11 cellular contexts compared by ENCODE assay signal in the genomic region with DNA sequence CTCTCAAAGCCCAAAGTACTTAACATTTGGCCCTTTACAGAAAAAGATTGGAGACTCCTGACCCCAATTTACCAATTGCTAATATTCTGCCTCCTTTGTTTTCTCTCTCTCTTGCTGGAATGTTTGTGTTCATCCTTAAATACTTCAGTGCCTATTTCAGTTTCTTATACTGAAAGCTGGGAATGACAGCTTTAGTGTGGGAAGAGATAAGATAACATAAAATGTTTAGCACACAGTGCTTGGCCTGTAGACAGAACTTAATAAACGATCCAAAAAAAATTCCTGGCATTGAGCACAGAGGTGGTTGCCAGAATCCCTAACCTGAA. TPM values are rescaled to one million over a fixed set of nuclear protein-coding genes. Genes with fewer than 3 reads are reported as not detected.
DNase-seq lines count a peak whose midpoint lies in the region; FAIRE-seq and TF ChIP-seq lines count a peak whose summit lies in the region.
"Had no signal": no experiment of that assay in that cellular context is flagged by ENCODE, and none has a peak within 500 bp of the region (broad histone marks: within the 10 kb centered on the region; RNA-seq: fewer than 3 reads in every experiment).

No MANE protein-coding gene starts in this region.

- TF ChIP-seq CTCF in coronary artery (IDR thresholded peaks at IDR 0.05) (no peak), thyroid gland (IDR thresholded peaks at IDR 0.05) (no peak), CD14-positive monocyte (IDR thresholded peaks at IDR 0.05) (no peak)

- peak overlapping the region; percentile 24 for H3K4me3 Mint-ChIP-seq in T-helper 2 cell treated with Interferon-gamma antibody and Interleukin-4, amounts not matched to agents 5 μg/mL and 100 μg/mL, for 36 hours
- H3K4me3 Mint-ChIP-seq in CD14-positive monocyte, result no peak overlapping the region

- 54 to 100% methylated on average over 1 of the region's 1 CpG for WGBS in mesodermal cell (ENCODE audit: insufficient coverage in 2 of 2), 2 experiments
- 16 to 19% methylated on average over 1 of the region's 1 CpG for WGBS in thyroid gland, 2 donors

- no peak for DNase-seq in T-helper 2 cell treated with Interferon-gamma antibody and Interleukin-4, amounts not matched to agents 5 μg/mL and 100 μg/mL, for 36 hours (ENCODE audit: low spot score)
- DNase-seq in T-helper 2 cell, result no peak
- no peak for DNase-seq in coronary artery (ENCODE audit: low spot score)
- no peak for DNase-seq in thyroid gland
- no peak for DNase-seq in DMS 273 (lab: John Stamatoyannopoulos, UW; ENCODE audit: unreplicated experiment)
- DNase-seq in CD14-positive monocyte (ENCODE audit: low spot score), result no peak
- DNase-seq in H54 (ENCODE audit: insufficient read length, low spot score), result no peak
- DNase-seq: effector CD4-positive, alpha-beta T cell; NCI-H1092 had no signal

- H3K9me3 ChIP-seq in mesodermal cell (ENCODE audit: control insufficient read depth, low read length) (no peaks in the 10 kb centered on the region), thyroid gland (no peaks in the 10 kb centered on the region)
- H3K9me3 ChIP-seq: A549 had no signal

- FAIRE-seq in H54 (lab: Jason Lieb, UNC), result no peak

- H3K27ac Mint-ChIP-seq in T-helper 2 cell treated with Interferon-gamma antibody and Interleukin-4, amounts not matched to agents 5 μg/mL and 100 μg/mL, for 36 hours, result peak overlapping the region; percentile 67
- H3K27ac Mint-ChIP-seq in CD14-positive monocyte, result no peak overlapping the region

- H3K4me1 Mint-ChIP-seq in T-helper 2 cell treated with Interferon-gamma antibody and Interleukin-4, amounts not matched to agents 5 μg/mL and 100 μg/mL, for 36 hours (ENCODE audit: low read depth), result peaks cover 35% of the 10 kb centered on the region
- H3K4me1 Mint-ChIP-seq in CD14-positive monocyte, result peaks cover 20% of the 10 kb centered on the region

- peak overlapping the region; percentile 95 to 96 for H3K27ac ChIP-seq in coronary artery
- H3K27ac ChIP-seq in mesodermal cell (ENCODE audit: low read depth, low read length, severe bottlenecking), result peak overlapping the region; percentile 96
- H3K27ac ChIP-seq in thyroid gland, result peak overlapping the region; percentile 55 to 63 (median 56)

- no peaks in the 10 kb centered on the region for H3K27me3 ChIP-seq in thyroid gland

- intact Hi-C loops in thyroid gland (cut with DNase I) (loop anchor here (10.0 kb wide), 1 partner anchor 53 kb away; a partner anchor contains a TSS), CD14-positive monocyte (cut with micrococcal nuclease) (no loop called here)

- H3K27me3 Mint-ChIP-seq in T-helper 2 cell treated with Interferon-gamma antibody and Interleukin-4, amounts not matched to agents 5 μg/mL and 100 μg/mL, for 36 hours (ENCODE audit: low read depth), result no peaks in the 10 kb centered on the region
- peaks cover 0 to 22% (median 12%) of the 10 kb centered on the region in 3 donors for H3K27me3 Mint-ChIP-seq in CD14-positive monocyte (ENCODE audit: low read depth in 3 of 3)

- TF ChIP-seq POLR2A in thyroid gland (IDR thresholded peaks at IDR 0.05) (no peak), H54 (IDR thresholded peaks at IDR 0.05; ENCODE audit: low read depth, low read length) (no peak)

- H3K36me3 ChIP-seq in mesodermal cell (ENCODE audit: control insufficient read depth, insufficient read depth, low read length) (no peaks in the 10 kb centered on the region), thyroid gland (no peaks in the 10 kb centered on the region)

- H3K9me3 Mint-ChIP-seq in T-helper 2 cell treated with Interferon-gamma antibody and Interleukin-4, amounts not matched to agents 5 μg/mL and 100 μg/mL, for 36 hours, result no peaks in the 10 kb centered on the region
- H3K9me3 Mint-ChIP-seq in CD14-positive monocyte, result peaks cover 0 to 2% (median 0%) of the 10 kb centered on the region in 7 donors

- H3K4me1 ChIP-seq in mesodermal cell (ENCODE audit: control insufficient read depth, insufficient read depth, low read length, poor library complexity, severe bottlenecking) (peaks cover 39% of the 10 kb centered on the region), thyroid gland (peaks cover 22 to 42% of the 10 kb centered on the region in 2 donors)

- H3K4me3 ChIP-seq in coronary artery, result peak overlapping the region; percentile 49
- H3K4me3 ChIP-seq in mesodermal cell (ENCODE audit: extremely low read depth, insufficient read depth, low read length, poor library complexity, severe bottlenecking), result no peak overlapping the region
- H3K4me3 ChIP-seq in thyroid gland (replicated peaks in 1 of 3), result no peak overlapping the region
- H3K4me3 ChIP-seq: A549 had no signal

- peaks cover 6% of the 10 kb centered on the region for H3K36me3 Mint-ChIP-seq in T-helper 2 cell treated with Interferon-gamma antibody and Interleukin-4, amounts not matched to agents 5 μg/mL and 100 μg/mL, for 36 hours (ENCODE audit: low read depth)
- no peaks in the 10 kb centered on the region for H3K36me3 Mint-ChIP-seq in CD14-positive monocyte

RNA-seq across cellular contexts. Expression of a gene that starts 3.0 kb away (rescaled TPM):
- 4.0 TPM for polyA plus RNA-seq in mesodermal cell (2013, experiment 1 of 2)
- 3.2 TPM for polyA plus RNA-seq in mesodermal cell (2013, experiment 2 of 2)
- 10 to 100 TPM; 12.1 to 20.3 (median 16.5) TPM for total RNA-seq in thyroid gland
- under 1 TPM; 0.11 to 0.26 TPM for polyA plus RNA-seq in CD14-positive monocyte

RNA-seq across cellular contexts. Expression of a gene that starts 52.8 kb away (rescaled TPM):
- 21.3 TPM for polyA plus RNA-seq in mesodermal cell (2013, experiment 1 of 2)
- 22.8 TPM for polyA plus RNA-seq in mesodermal cell (2013, experiment 2 of 2)
- 10 to 100 TPM; 24.4 to 34.0 (median 31.9) TPM for total RNA-seq in thyroid gland
- polyA plus RNA-seq in CD14-positive monocyte, result 1 to 10 TPM; 6.0 to 8.0 TPM

RNA-seq across cellular contexts. Expression of a gene that starts 56.2 kb away (rescaled TPM):
- 57.7 TPM for polyA plus RNA-seq in mesodermal cell (2013, experiment 1 of 2)
- 58.4 TPM for polyA plus RNA-seq in mesodermal cell (2013, experiment 2 of 2)
- 10 to 100 TPM; 53.4 to 91.4 (median 87.8) TPM for total RNA-seq in thyroid gland
- polyA plus RNA-seq in CD14-positive monocyte, result 100 to 1,000 TPM; 161 to 162 TPM
